In genomic region chr7:84452618-84453017, GRCh38 we compare ENCODE assay signal across 1 cellular context.
A peak's percentile ranks its signal among the peaks of the same experiment; 100 is the strongest.
TF ChIP-seq lines count a peak whose summit lies in the region.

No MANE protein-coding gene starts in this region.

TF ChIP-seq in HepG2, 621 proteins besides CTCF, POLR2A, EP300 and RAD21 (continues in another document):
- TF ChIP-seq HOMEZ (CRISPR knock-in tag; IDR thresholded peaks at IDR 0.05; ENCODE audit: low read depth) (peak; percentile 37; the same call in 1 of the 2 replicates), MEIS2 (CRISPR knock-in tag; IDR thresholded peaks at IDR 0.05) (peak; percentile 90), NFE2L2 (IDR thresholded peaks at IDR 0.05; ENCODE audit: low read length) (no peak), NCOA5 (CRISPR knock-in tag; IDR thresholded peaks at IDR 0.05) (no peak), ZBTB1 (CRISPR knock-in tag; IDR thresholded peaks at IDR 0.05; ENCODE audit: borderline replicate concordance) (no peak), PHF21A (CRISPR knock-in tag; IDR thresholded peaks at IDR 0.05) (0 out of 2 replicates have a peak, but pooled peaks have one; percentile 19), GATAD2A (CRISPR knock-in tag; IDR thresholded peaks at IDR 0.05) (peak; percentile 71), PATZ1 (CRISPR knock-in tag; IDR thresholded peaks at IDR 0.05) (peak; percentile 38; the same call in 1 of the 2 replicates), HNF4A (CRISPR knock-in tag; IDR thresholded peaks at IDR 0.05) (peak; percentile 84), ELF3 (CRISPR knock-in tag; IDR thresholded peaks at IDR 0.05) (0 out of 2 replicates have a peak, but pooled peaks have one; percentile 29), SALL1 (CRISPR knock-in tag; IDR thresholded peaks at IDR 0.05) (peak; percentile 54; the same call in 1 of the 2 replicates), AHDC1 (CRISPR knock-in tag; IDR thresholded peaks at IDR 0.05; ENCODE audit: borderline replicate concordance) (peak; percentile 46; the same call in 1 of the 2 replicates), SOX13 (IDR thresholded peaks at IDR 0.05) (no peak), SOX13 (CRISPR knock-in tag; conservative IDR thresholded peaks at IDR 0.05 in 1 of 2, IDR thresholded peaks at IDR 0.05 in 1 of 2) (peak in 1 of 2 experiments; percentile 83; a peak in 2 of 4 replicates), THAP11 (CRISPR knock-in tag; IDR thresholded peaks at IDR 0.05) (peak; percentile 38; the same call in 1 of the 2 replicates), LCORL (IDR thresholded peaks at IDR 0.05) (no peak), LCORL (CRISPR knock-in tag; IDR thresholded peaks at IDR 0.05) (0 out of 2 replicates have a peak, but pooled peaks have one; percentile 30), ZFP41 (CRISPR knock-in tag; IDR thresholded peaks at IDR 0.05; ENCODE audit: borderline replicate concordance) (no peak), ATF4 (CRISPR knock-in tag; IDR thresholded peaks at IDR 0.05) (peak in 1 of 2 experiments; percentile 51; a peak in 1 of 4 replicates), RXRB (CRISPR knock-in tag; IDR thresholded peaks at IDR 0.05; ENCODE audit: borderline replicate concordance) (peak; percentile 49; the same call in 1 of the 2 replicates), NR2F6 (IDR thresholded peaks at IDR 0.05) (no peak), NR2F6 (CRISPR knock-in tag; IDR thresholded peaks at IDR 0.05) (0 out of 2 replicates have a peak, but pooled peaks have one; percentile 15), RARA (CRISPR knock-in tag; IDR thresholded peaks at IDR 0.05) (peak; percentile 78), ZEB1 (IDR thresholded peaks at IDR 0.05; ENCODE audit: insufficient replicate concordance, low read depth) (no peak), PBX2 (CRISPR knock-in tag; IDR thresholded peaks at IDR 0.05) (peak; percentile 40; the same call in 1 of the 2 replicates), POGZ (CRISPR knock-in tag; IDR thresholded peaks at IDR 0.05) (0 out of 2 replicates have a peak, but pooled peaks have one; percentile 23), ZNF207 (IDR thresholded peaks at IDR 0.05; ENCODE audit: borderline replicate concordance) (no peak), HMGA1 (CRISPR knock-in tag; conservative IDR thresholded peaks at IDR 0.05) (no peak), ARID5B (CRISPR knock-in tag; IDR thresholded peaks at IDR 0.05) (peak; percentile 68), FOXP4 (CRISPR knock-in tag; IDR thresholded peaks at IDR 0.05) (peak; percentile 53), NR2C2 (CRISPR knock-in tag; IDR thresholded peaks at IDR 0.05; ENCODE audit: borderline replicate concordance) (no peak), TBX2 (CRISPR knock-in tag; IDR thresholded peaks at IDR 0.05; ENCODE audit: borderline replicate concordance) (peak; percentile 20; the same call in 1 of the 2 replicates), TBX3 (IDR thresholded peaks at IDR 0.05; ENCODE audit: borderline replicate concordance) (peak; percentile 53; the same call in 1 of the 2 replicates), BCL6 (CRISPR knock-in tag; IDR thresholded peaks at IDR 0.05) (peak; percentile 60), FOXP1 (IDR thresholded peaks at IDR 0.05) (no peak), FOXP1 (CRISPR knock-in tag; IDR thresholded peaks at IDR 0.05) (peak; percentile 76), SKI (IDR thresholded peaks at IDR 0.05; ENCODE audit: partially characterized antibody) (peak; percentile 34), ZNF850 (CRISPR knock-in tag; conservative IDR thresholded peaks at IDR 0.05) (no peak), SOX6 (IDR thresholded peaks at IDR 0.05) (no peak), SOX6 (CRISPR knock-in tag; IDR thresholded peaks at IDR 0.05) (peak; percentile 91), MED1 (CRISPR knock-in tag; IDR thresholded peaks at IDR 0.05) (0 out of 2 replicates have a peak, but pooled peaks have one; percentile 31), FOXO1 (CRISPR knock-in tag; IDR thresholded peaks at IDR 0.05) (peak; percentile 70; the same call in 1 of the 2 replicates), HOXA5 (CRISPR knock-in tag; IDR thresholded peaks at IDR 0.05) (peak; percentile 89), MIXL1 (CRISPR knock-in tag; IDR thresholded peaks at IDR 0.05) (0 out of 2 replicates have a peak, but pooled peaks have one; percentile 47), ZMYM4 (CRISPR knock-in tag; IDR thresholded peaks at IDR 0.05) (peak; percentile 46; the same call in 1 of the 2 replicates), CEBPG (CRISPR knock-in tag; IDR thresholded peaks at IDR 0.05) (peak; percentile 52), NR2F2 (IDR thresholded peaks at IDR 0.05; ENCODE audit: borderline replicate concordance, low read depth) (0 out of 2 replicates have a peak, but pooled peaks have one; percentile 30), ZNF644 (CRISPR knock-in tag; IDR thresholded peaks at IDR 0.05; ENCODE audit: low read depth) (peak; percentile 62; the same call in 1 of the 2 replicates), SAP130 (CRISPR knock-in tag; IDR thresholded peaks at IDR 0.05; ENCODE audit: low read depth) (peak; percentile 50), SIX4 (CRISPR knock-in tag; IDR thresholded peaks at IDR 0.05) (peak; percentile 89; the same call in 1 of the 2 replicates), CEBPB (IDR thresholded peaks at IDR 0.05; ENCODE audit: borderline replicate concordance, low read depth, low read length) (peak; percentile 72; the same call in 1 of the 2 replicates)
